ENCODE assay signal across 6 cellular contexts in the genomic region with DNA sequence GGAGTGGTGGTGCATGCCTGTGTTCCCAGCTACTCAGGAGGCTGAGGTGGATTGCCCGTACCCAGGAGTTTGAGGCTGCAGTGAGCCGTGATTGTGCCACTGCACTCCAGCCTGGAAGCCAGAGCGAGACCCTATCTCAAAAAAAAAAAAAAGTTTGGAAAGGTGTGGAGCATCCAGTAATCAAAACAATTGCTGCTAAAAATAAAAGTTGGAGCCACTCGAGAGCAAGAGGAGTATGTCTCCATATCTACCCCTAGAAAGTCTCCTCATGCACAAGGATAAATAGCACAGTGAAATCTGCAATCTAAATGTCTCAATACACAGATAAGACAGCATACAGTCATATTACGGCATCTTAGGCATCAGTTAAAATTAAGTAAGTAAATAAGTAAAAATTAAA.
"Had no signal": no experiment of that assay in that cellular context is flagged by ENCODE, and none has a peak within 500 bp of the region (broad histone marks: within the 10 kb centered on the region; RNA-seq: fewer than 3 reads in every experiment).

No MANE protein-coding gene starts in this region.

- H3K4me2 ChIP-seq: GM23338 had no signal

- H3K27ac ChIP-seq: HL-60 had no signal

- H3K4me3 ChIP-seq: GM23338 had no signal

- ATAC-seq: GM23338, HepG2 had no signal

- DNase-seq: H9, HCEC 1CT, KBM-7 had no signal
